15 cellular contexts compared by ENCODE assay signal in genomic region chr11:115699733-115700132, GRCh38.
DNase-seq lines count a peak whose midpoint lies in the region; ATAC-seq and TF ChIP-seq lines count a peak whose summit lies in the region.
"Had no signal": no experiment of that assay in that cellular context is flagged by ENCODE, and none has a peak within 500 bp of the region (broad histone marks: within the 10 kb centered on the region; RNA-seq: fewer than 3 reads in every experiment).

No MANE protein-coding gene starts in this region.

- no peaks in the 10 kb centered on the region for H3K27me3 ChIP-seq in MG63

- CTCF ChIA-PET in AG04449 (lab: Yijun Ruan, JAX), result interaction anchor here (0.6 to 0.7 kb wide), 2 partner anchors 28 to 1047 kb away, joined by 3 read pairs; no protein-coding TSS in a partner anchor

- H3K9me3 ChIP-seq in MG63, result no peaks in the 10 kb centered on the region

- peaks cover 2% of the 10 kb centered on the region for H3K36me3 Mint-ChIP-seq in neural crest cell (ENCODE audit: low read depth)
- H3K36me3 Mint-ChIP-seq: natural killer cell had no signal

- no peaks in the 10 kb centered on the region for H3K36me3 ChIP-seq in MG63

- H3K4me3 Mint-ChIP-seq in neural crest cell, result no peak overlapping the region
- H3K4me3 Mint-ChIP-seq: activated naive CD4-positive, alpha-beta T cell treated with anti-CD3 and anti-CD28 coated beads for 36 hours; natural killer cell had no signal

- peak; percentile 16 for DNase-seq in AG04449 (ENCODE audit: low read depth, low spot score)
- peak; percentile 71 for DNase-seq in MG63
- peak; percentile 15 for DNase-seq in fibroblast of peridontal ligament (ENCODE audit: extremely low read depth)
- no peak for DNase-seq in neural crest cell (ENCODE audit: low read depth, low spot score)
- DNase-seq in Kasumi-1 (lab: John Stamatoyannopoulos, UW), result no peak
- DNase-seq: activated CD8-positive, alpha-beta memory T cell treated with anti-CD3 and anti-CD28 coated beads for 24 hours; activated naive CD4-positive, alpha-beta T cell treated with anti-CD3 and anti-CD28 coated beads for 36 hours; natural killer cell; NCI-H1092; NCI-H526 treated with DMSO at 0.1 percent for 48 hours; SIG-M5; stimulated activated CD4-positive, alpha-beta T cell treated with anti-CD3 and anti-CD28 coated beads, Interleukin-12 subunit alpha, Interleukin-12 subunit beta, amount 100 ng/mL, for 4 hours had no signal

- ATAC-seq in GM21529 (IDR thresholded peaks at IDR 0.05; ENCODE audit: unreplicated experiment), result no peak
- no peak for ATAC-seq in GM18858 (IDR thresholded peaks at IDR 0.05; ENCODE audit: unreplicated experiment)
- no peak for ATAC-seq in GM19023 (IDR thresholded peaks at IDR 0.05; ENCODE audit: unreplicated experiment)
- ATAC-seq: natural killer cell had no signal

- H3K27me3 Mint-ChIP-seq in neural crest cell (ENCODE audit: low read depth), result no peaks in the 10 kb centered on the region

- H3K27ac Mint-ChIP-seq in neural crest cell (ENCODE audit: unreplicated experiment), result peak overlapping the region; percentile 85
- H3K27ac Mint-ChIP-seq: activated naive CD4-positive, alpha-beta T cell treated with anti-CD3 and anti-CD28 coated beads for 36 hours; natural killer cell had no signal

- H3K4me3 ChIP-seq in AG04449 (ENCODE audit: low read depth, low read length) (no peak overlapping the region), MG63 (no peak overlapping the region)

- TF ChIP-seq CTCF in AG04449 (IDR thresholded peaks at IDR 0.05; ENCODE audit: insufficient read depth, low read length, missing control alignments), result no peak
- no peak for TF ChIP-seq CTCF in neural crest cell (conservative IDR thresholded peaks at IDR 0.05)

- H3K4me1 Mint-ChIP-seq in neural crest cell, result peaks cover 47% of the 10 kb centered on the region
- H3K4me1 Mint-ChIP-seq: natural killer cell had no signal

- H3K9me3 Mint-ChIP-seq in neural crest cell, result peaks cover 3% of the 10 kb centered on the region

- POLR2A ChIA-PET in AG04449 (lab: Yijun Ruan, JAX), result interaction anchor here (1.2 kb wide), 1 partner anchor 9 kb away, joined by 4 read pairs; no protein-coding TSS in a partner anchor

Comparison
In these comparisons a context has a peak if more than half of its experiments do, and no peak if none do; other contexts are left out.
1. DNase-seq: peak in AG04449 (single experiment), MG63 (single experiment) and fibroblast of peridontal ligament (single experiment); none in neural crest cell (single experiment) and Kasumi-1 (0 of 2).